1 cellular context compared by ENCODE assay signal in the genomic region with DNA sequence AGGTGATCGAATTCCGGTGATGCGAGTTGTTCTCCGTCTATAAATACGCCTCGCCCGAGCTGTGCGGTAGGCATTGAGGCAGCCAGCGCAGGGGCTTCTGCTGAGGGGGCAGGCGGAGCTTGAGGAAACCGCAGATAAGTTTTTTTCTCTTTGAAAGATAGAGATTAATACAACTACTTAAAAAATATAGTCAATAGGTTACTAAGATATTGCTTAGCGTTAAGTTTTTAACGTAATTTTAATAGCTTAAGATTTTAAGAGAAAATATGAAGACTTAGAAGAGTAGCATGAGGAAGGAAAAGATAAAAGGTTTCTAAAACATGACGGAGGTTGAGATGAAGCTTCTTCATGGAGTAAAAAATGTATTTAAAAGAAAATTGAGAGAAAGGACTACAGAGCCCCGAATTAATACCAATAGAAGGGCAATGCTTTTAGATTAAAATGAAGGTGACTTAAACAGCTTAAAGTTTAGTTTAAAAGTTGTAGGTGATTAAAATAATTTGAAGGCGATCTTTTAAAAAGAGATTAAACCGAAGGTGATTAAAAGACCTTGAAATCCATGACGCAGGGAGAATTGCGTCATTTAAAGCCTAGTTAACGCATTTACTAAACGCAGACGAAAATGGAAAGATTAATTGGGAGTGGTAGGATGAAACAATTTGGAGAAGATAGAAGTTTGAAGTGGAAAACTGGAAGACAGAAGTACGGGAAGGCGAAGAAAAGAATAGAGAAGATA.
TF ChIP-seq lines count a peak whose summit lies in the region.

TSS of gene MALAT1 (plus strand) at position 69 of the 736 bp plus-strand sequence.

TF ChIP-seq in HepG2, 621 proteins besides CTCF, POLR2A, EP300 and RAD21 (continued from another document and continues in another):
- no peak for TF ChIP-seq ZNF646 (CRISPR knock-in tag; IDR thresholded peaks at IDR 0.05)
- TF ChIP-seq SNAPC2 (CRISPR knock-in tag; IDR thresholded peaks at IDR 0.05), result 0 out of 2 replicates have a peak, but pooled peaks have one; percentile 39
- no peak for TF ChIP-seq PHF5A (CRISPR knock-in tag; IDR thresholded peaks at IDR 0.05; ENCODE audit: low read depth, unreplicated experiment)
- no peak for TF ChIP-seq SOX6 (IDR thresholded peaks at IDR 0.05)
- TF ChIP-seq SOX6 (CRISPR knock-in tag; IDR thresholded peaks at IDR 0.05), result peak; percentile 51
- no peak for TF ChIP-seq ZNF136 (CRISPR knock-in tag; IDR thresholded peaks at IDR 0.05; ENCODE audit: low read depth)
- TF ChIP-seq MNT (IDR thresholded peaks at IDR 0.05), result no peak
- TF ChIP-seq, protein P1, sequence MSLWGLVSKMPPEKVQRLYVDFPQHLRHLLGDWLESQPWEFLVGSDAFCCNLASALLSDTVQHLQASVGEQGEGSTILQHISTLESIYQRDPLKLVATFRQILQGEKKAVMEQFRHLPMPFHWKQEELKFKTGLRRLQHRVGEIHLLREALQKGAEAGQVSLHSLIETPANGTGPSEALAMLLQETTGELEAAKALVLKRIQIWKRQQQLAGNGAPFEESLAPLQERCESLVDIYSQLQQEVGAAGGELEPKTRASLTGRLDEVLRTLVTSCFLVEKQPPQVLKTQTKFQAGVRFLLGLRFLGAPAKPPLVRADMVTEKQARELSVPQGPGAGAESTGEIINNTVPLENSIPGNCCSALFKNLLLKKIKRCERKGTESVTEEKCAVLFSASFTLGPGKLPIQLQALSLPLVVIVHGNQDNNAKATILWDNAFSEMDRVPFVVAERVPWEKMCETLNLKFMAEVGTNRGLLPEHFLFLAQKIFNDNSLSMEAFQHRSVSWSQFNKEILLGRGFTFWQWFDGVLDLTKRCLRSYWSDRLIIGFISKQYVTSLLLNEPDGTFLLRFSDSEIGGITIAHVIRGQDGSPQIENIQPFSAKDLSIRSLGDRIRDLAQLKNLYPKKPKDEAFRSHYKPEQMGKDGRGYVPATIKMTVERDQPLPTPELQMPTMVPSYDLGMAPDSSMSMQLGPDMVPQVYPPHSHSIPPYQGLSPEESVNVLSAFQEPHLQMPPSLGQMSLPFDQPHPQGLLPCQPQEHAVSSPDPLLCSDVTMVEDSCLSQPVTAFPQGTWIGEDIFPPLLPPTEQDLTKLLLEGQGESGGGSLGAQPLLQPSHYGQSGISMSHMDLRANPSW (CRISPR knock-in tag; IDR thresholded peaks at IDR 0.05; ENCODE audit: borderline replicate concordance), result no peak
- TF ChIP-seq, protein P2, sequence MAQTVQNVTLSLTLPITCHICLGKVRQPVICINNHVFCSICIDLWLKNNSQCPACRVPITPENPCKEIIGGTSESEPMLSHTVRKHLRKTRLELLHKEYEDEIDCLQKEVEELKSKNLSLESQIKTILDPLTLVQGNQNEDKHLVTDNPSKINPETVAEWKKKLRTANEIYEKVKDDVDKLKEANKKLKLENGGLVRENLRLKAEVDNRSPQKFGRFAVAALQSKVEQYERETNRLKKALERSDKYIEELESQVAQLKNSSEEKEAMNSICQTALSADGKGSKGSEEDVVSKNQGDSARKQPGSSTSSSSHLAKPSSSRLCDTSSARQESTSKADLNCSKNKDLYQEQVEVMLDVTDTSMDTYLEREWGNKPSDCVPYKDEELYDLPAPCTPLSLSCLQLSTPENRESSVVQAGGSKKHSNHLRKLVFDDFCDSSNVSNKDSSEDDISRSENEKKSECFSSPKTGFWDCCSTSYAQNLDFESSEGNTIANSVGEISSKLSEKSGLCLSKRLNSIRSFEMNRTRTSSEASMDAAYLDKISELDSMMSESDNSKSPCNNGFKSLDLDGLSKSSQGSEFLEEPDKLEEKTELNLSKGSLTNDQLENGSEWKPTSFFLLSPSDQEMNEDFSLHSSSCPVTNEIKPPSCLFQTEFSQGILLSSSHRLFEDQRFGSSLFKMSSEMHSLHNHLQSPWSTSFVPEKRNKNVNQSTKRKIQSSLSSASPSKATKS (CRISPR knock-in tag; IDR thresholded peaks at IDR 0.05), result no peak
- TF ChIP-seq YEATS2 (CRISPR knock-in tag; IDR thresholded peaks at IDR 0.05; ENCODE audit: borderline replicate concordance), result peak; percentile 81; the same call in 1 of the 2 replicates
- TF ChIP-seq ZNF24 (IDR thresholded peaks at IDR 0.05), result peak; percentile 69; the same call in 1 of the 2 replicates
- TF ChIP-seq ATF7 (IDR thresholded peaks at IDR 0.05), result peak; percentile 88
- TF ChIP-seq ATF7 (CRISPR knock-in tag; IDR thresholded peaks at IDR 0.05), result no peak
- no peak for TF ChIP-seq HNRNPUL1 (IDR thresholded peaks at IDR 0.05; ENCODE audit: low read depth, low read length)
- TF ChIP-seq, protein P3, sequence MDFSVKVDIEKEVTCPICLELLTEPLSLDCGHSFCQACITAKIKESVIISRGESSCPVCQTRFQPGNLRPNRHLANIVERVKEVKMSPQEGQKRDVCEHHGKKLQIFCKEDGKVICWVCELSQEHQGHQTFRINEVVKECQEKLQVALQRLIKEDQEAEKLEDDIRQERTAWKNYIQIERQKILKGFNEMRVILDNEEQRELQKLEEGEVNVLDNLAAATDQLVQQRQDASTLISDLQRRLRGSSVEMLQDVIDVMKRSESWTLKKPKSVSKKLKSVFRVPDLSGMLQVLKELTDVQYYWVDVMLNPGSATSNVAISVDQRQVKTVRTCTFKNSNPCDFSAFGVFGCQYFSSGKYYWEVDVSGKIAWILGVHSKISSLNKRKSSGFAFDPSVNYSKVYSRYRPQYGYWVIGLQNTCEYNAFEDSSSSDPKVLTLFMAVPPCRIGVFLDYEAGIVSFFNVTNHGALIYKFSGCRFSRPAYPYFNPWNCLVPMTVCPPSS (IDR thresholded peaks at IDR 0.05), result no peak
- TF ChIP-seq, protein P4, sequence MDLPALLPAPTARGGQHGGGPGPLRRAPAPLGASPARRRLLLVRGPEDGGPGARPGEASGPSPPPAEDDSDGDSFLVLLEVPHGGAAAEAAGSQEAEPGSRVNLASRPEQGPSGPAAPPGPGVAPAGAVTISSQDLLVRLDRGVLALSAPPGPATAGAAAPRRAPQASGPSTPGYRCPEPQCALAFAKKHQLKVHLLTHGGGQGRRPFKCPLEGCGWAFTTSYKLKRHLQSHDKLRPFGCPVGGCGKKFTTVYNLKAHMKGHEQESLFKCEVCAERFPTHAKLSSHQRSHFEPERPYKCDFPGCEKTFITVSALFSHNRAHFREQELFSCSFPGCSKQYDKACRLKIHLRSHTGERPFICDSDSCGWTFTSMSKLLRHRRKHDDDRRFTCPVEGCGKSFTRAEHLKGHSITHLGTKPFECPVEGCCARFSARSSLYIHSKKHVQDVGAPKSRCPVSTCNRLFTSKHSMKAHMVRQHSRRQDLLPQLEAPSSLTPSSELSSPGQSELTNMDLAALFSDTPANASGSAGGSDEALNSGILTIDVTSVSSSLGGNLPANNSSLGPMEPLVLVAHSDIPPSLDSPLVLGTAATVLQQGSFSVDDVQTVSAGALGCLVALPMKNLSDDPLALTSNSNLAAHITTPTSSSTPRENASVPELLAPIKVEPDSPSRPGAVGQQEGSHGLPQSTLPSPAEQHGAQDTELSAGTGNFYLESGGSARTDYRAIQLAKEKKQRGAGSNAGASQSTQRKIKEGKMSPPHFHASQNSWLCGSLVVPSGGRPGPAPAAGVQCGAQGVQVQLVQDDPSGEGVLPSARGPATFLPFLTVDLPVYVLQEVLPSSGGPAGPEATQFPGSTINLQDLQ (CRISPR knock-in tag; IDR thresholded peaks at IDR 0.05), result no peak
- peak; percentile 64 for TF ChIP-seq HMG20B (CRISPR knock-in tag; conservative IDR thresholded peaks at IDR 0.05)
- no peak for TF ChIP-seq POGZ (CRISPR knock-in tag; IDR thresholded peaks at IDR 0.05)
- TF ChIP-seq ZNF274 (CRISPR knock-in tag; IDR thresholded peaks at IDR 0.05), result no peak
- TF ChIP-seq KLF16 (CRISPR knock-in tag; IDR thresholded peaks at IDR 0.05), result peak in 1 of 2 experiments; percentile 96; a peak in 2 of 4 replicates
- no peak for TF ChIP-seq SNAI1 (CRISPR knock-in tag; IDR thresholded peaks at IDR 0.05; ENCODE audit: borderline replicate concordance)
- peak; percentile 98 for TF ChIP-seq DRAP1 (CRISPR knock-in tag; IDR thresholded peaks at IDR 0.05)
- TF ChIP-seq ZNF781 (CRISPR knock-in tag; IDR thresholded peaks at IDR 0.05; ENCODE audit: borderline replicate concordance, not compliant biosample characterization), result no peak
- TF ChIP-seq HOXA3 (CRISPR knock-in tag; IDR thresholded peaks at IDR 0.05), result peak; percentile 80
- TF ChIP-seq, protein P5, sequence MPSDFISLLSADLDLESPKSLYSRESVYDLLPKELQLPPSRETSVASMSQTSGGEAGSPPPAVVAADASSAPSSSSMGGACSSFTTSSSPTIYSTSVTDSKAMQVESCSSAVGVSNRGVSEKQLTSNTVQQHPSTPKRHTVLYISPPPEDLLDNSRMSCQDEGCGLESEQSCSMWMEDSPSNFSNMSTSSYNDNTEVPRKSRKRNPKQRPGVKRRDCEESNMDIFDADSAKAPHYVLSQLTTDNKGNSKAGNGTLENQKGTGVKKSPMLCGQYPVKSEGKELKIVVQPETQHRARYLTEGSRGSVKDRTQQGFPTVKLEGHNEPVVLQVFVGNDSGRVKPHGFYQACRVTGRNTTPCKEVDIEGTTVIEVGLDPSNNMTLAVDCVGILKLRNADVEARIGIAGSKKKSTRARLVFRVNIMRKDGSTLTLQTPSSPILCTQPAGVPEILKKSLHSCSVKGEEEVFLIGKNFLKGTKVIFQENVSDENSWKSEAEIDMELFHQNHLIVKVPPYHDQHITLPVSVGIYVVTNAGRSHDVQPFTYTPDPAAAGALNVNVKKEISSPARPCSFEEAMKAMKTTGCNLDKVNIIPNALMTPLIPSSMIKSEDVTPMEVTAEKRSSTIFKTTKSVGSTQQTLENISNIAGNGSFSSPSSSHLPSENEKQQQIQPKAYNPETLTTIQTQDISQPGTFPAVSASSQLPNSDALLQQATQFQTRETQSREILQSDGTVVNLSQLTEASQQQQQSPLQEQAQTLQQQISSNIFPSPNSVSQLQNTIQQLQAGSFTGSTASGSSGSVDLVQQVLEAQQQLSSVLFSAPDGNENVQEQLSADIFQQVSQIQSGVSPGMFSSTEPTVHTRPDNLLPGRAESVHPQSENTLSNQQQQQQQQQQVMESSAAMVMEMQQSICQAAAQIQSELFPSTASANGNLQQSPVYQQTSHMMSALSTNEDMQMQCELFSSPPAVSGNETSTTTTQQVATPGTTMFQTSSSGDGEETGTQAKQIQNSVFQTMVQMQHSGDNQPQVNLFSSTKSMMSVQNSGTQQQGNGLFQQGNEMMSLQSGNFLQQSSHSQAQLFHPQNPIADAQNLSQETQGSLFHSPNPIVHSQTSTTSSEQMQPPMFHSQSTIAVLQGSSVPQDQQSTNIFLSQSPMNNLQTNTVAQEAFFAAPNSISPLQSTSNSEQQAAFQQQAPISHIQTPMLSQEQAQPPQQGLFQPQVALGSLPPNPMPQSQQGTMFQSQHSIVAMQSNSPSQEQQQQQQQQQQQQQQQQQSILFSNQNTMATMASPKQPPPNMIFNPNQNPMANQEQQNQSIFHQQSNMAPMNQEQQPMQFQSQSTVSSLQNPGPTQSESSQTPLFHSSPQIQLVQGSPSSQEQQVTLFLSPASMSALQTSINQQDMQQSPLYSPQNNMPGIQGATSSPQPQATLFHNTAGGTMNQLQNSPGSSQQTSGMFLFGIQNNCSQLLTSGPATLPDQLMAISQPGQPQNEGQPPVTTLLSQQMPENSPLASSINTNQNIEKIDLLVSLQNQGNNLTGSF (CRISPR knock-in tag; IDR thresholded peaks at IDR 0.05), result 0 out of 2 replicates have a peak, but pooled peaks have one; percentile 41
- TF ChIP-seq NCOA5 (CRISPR knock-in tag; IDR thresholded peaks at IDR 0.05), result no peak
- no peak; a peak in 1 of 4 replicates for TF ChIP-seq NR2F1 (CRISPR knock-in tag; IDR thresholded peaks at IDR 0.05)
